ENCODE assay signal across 8 cellular contexts in the genomic region with DNA sequence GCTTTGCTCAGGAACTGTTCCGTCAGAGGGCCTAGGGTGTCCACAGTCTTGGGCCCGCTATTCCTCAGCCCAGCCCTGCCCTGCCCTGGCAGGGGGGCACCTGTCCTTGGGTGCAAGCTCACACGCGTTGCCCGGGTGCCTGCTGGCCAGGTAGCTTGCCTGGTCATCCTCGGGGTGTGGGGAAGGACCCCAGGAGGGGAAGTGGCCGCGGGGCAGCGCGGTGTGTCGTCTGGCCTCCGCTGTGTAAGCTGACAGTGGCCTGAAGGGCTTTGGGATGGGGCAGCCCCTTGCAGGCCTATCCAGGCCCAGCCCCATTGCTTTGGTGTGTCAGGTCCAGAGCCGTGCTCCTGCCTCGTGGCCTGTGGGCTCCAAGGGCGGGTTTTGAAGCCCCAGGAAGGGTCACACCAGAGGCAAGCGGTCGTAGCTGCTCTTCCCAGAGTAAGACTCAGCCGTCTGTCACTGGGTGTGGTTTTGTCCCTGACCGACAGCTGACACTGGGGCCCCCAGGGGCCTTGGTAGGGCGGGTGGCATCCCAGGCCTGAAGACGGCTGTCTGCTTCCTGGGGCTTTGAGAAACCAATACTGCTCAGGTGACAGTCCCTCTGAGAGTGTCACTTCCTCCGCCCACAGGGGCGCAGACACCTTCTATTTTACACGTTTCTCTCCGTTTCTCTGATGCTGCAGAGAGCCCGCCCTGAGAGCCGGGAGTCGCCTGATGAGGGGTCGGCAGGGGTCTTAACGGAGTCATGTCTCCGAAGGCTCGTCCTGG.
DNase-seq lines count a peak whose midpoint lies in the region; ATAC-seq and TF ChIP-seq lines count a peak whose summit lies in the region.

No MANE protein-coding gene starts in this region.

- ATAC-seq in GM19351 (IDR thresholded peaks at IDR 0.05; ENCODE audit: unreplicated experiment) (peak; percentile 84), HG03280 (IDR thresholded peaks at IDR 0.05; ENCODE audit: unreplicated experiment) (peak; percentile 78), PC-3 (no peak)

- H3K9me3 ChIP-seq in esophagus (ENCODE audit: control insufficient read depth in 2 of 2, insufficient read depth in 1 of 2, low read depth in 1 of 2, low read length in 1 of 2), result no peaks in the 10 kb centered on the region
- no peaks in the 10 kb centered on the region for H3K9me3 ChIP-seq in PC-3 (ENCODE audit: low read length)

- BruUV-seq in PC-3 (replicated peaks; lab: Mats Ljungman, UMichigan), result no TSS peak

- DNase-seq in activated CD4-positive, alpha-beta T cell treated with anti-CD3 and anti-CD28 coated beads, Interleukin-2, amount 50 U/mL, for 4 hours, result peak; percentile 70 to 75
- peak; percentile 87 for DNase-seq in stimulated activated CD4-positive, alpha-beta T cell treated with anti-CD3 and anti-CD28 coated beads, Interleukin-1b, Interleukin-23, amount 100 ng/mL, for 48 hours
- DNase-seq in PC-3, result no peak
- no peak for DNase-seq in D341Med (ENCODE audit: low spot score)
- DNase-seq in NCI-H2227 (lab: John Stamatoyannopoulos, UW; ENCODE audit: unreplicated experiment), result no peak

- H3F3A ChIP-seq in PC-3 (ENCODE audit: low read length, unreplicated experiment), result no peaks in the 10 kb centered on the region

- WGBS in esophagus, 2 donors, result 63 to 74% methylated on average over 31 to 32 of the region's 32 CpGs

- no peak for TF ChIP-seq CTCF in PC-3 (conservative IDR thresholded peaks at IDR 0.05; ENCODE audit: low read depth, low read length)

- H3K36me3 ChIP-seq in esophagus (ENCODE audit: control insufficient read depth in 2 of 2, insufficient read depth in 2 of 2, low read length in 1 of 2) (peaks cover 3 to 24% of the 10 kb centered on the region in 2 donors), PC-3 (ENCODE audit: low read depth, low read length) (peaks cover 9% of the 10 kb centered on the region)

- intact Hi-C loops in PC-3 (cut with micrococcal nuclease), result no loop called here

- no peak overlapping the region for H2AFZ ChIP-seq in PC-3 (ENCODE audit: low read length)

- no peak overlapping the region for H3K9ac ChIP-seq in PC-3 (ENCODE audit: low read length)

- H3K4me3 ChIP-seq in esophagus (ENCODE audit: low read depth in 1 of 2, low read length in 2 of 2) (no peak overlapping the region), PC-3 (ENCODE audit: low read length) (no peak overlapping the region)

- POLR2A ChIA-PET in PC-3 (lab: Charles Lee; ENCODE audit: unreplicated experiment), result no interaction called here

- CTCF ChIA-PET in PC-3 (lab: Charles Lee), result no interaction called here

- H3K4me2 ChIP-seq in PC-3 (ENCODE audit: low read length), result no peak overlapping the region

- peaks cover 78% of the 10 kb centered on the region for H3K79me2 ChIP-seq in PC-3 (ENCODE audit: low read length)

- peak overlapping the region; percentile 76 to 77 for H3K27ac ChIP-seq in esophagus (ENCODE audit: low read depth in 2 of 2, low read length in 1 of 2)
- no peak overlapping the region for H3K27ac ChIP-seq in PC-3 (ENCODE audit: low read length)

- H3K9me2 ChIP-seq in PC-3 (replicated peaks; ENCODE audit: low read length), result no peaks in the 10 kb centered on the region

- H3K4me1 ChIP-seq in esophagus (ENCODE audit: control insufficient read depth in 2 of 2, insufficient read depth in 2 of 2, low read length in 1 of 2) (peaks cover 7 to 44% of the 10 kb centered on the region in 2 donors), PC-3 (ENCODE audit: insufficient read depth, low read length) (no peaks in the 10 kb centered on the region)

- H3K27me3 ChIP-seq in esophagus (ENCODE audit: control insufficient read depth in 1 of 2, insufficient read depth in 2 of 2, low read length in 2 of 2) (no peaks in the 10 kb centered on the region), PC-3 (ENCODE audit: low read length) (no peaks in the 10 kb centered on the region)

- H4K20me1 ChIP-seq in PC-3 (ENCODE audit: low read length), result peaks cover 35% of the 10 kb centered on the region

Comparison
In these comparisons a context has a peak if more than half of its experiments do, and no peak if none do; other contexts are left out.
1. DNase-seq: peak in activated CD4-positive, alpha-beta T cell treated with anti-CD3 and anti-CD28 coated beads, Interleukin-2, amount 50 U/mL, for 4 hours (2 of 2) and stimulated activated CD4-positive, alpha-beta T cell treated with anti-CD3 and anti-CD28 coated beads, Interleukin-1b, Interleukin-23, amount 100 ng/mL, for 48 hours (single experiment); none in PC-3 (single experiment), D341Med (single experiment) and NCI-H2227 (single experiment).